Comparison of ENCODE assay signal across 8 cellular contexts in genomic region chr16:82169861-82170845, GRCh38. TPM values are rescaled to one million over a fixed set of nuclear protein-coding genes. Genes with fewer than 3 reads are reported as not detected.
DNase-seq lines count a peak whose midpoint lies in the region; ATAC-seq, FAIRE-seq and TF ChIP-seq lines count a peak whose summit lies in the region.

Gene MPHOSPH6 (minus strand): TSS chr16:82170224. CDS start chr16:82170175, 49 bp downstream.

- peak within 1 kb of the TSS; percentile 60 to 81 for H3K27ac ChIP-seq in liver (ENCODE audit: low read depth in 1 of 2, low read length in 2 of 2)

- no peaks in the 10 kb centered on the region for H3K9me3 ChIP-seq in liver (ENCODE audit: control insufficient read depth in 4 of 4, low read length in 3 of 4)

- WGBS in liver: 1% methylated on average over 89 of the region's 89 CpGs

- TF ChIP-seq CTCF in BJ (IDR thresholded peaks at IDR 0.05; ENCODE audit: insufficient read depth, low read depth, low read length) (peak; percentile 8; the same call in 1 of the 2 replicates), liver (IDR thresholded peaks at IDR 0.05; ENCODE audit: low read depth, low read length, missing input control) (no peak)

- peaks cover 8 to 18% (median 11%) of the 10 kb centered on the region in 4 donors for H3K4me1 ChIP-seq in liver (ENCODE audit: control insufficient read depth in 4 of 4, insufficient read depth in 4 of 4, low read length in 3 of 4)

- FAIRE-seq in GM19239 (lab: Jason Lieb, UNC): peak; percentile 75

- peaks cover 2% of the 10 kb centered on the region for H3K27me3 ChIP-seq in BJ (ENCODE audit: control insufficient read depth, insufficient read depth, low read length)
- H3K27me3 ChIP-seq in liver (ENCODE audit: control insufficient read depth in 4 of 4, insufficient read depth in 4 of 4, low read length in 3 of 4): peaks cover 0 to 2% (median 0%) of the 10 kb centered on the region in 4 donors

- TF ChIP-seq RAD21 in liver (IDR thresholded peaks at IDR 0.05): peak in 1 of 2 donors; percentile 3

- ATAC-seq in HG03442 (IDR thresholded peaks at IDR 0.05; ENCODE audit: unreplicated experiment): peak; percentile 93

- DNase-seq in BJ (ENCODE audit: low read depth) (peak; percentile 33), GM19239 (ENCODE audit: insufficient read length, low spot score) (peak; percentile 87), NCI-H69 (lab: John Stamatoyannopoulos, UW) (peak; percentile 91), dermis blood vessel endothelial cell (peak; percentile 96)
- peak; percentile 85 to 88 for DNase-seq in activated CD4-positive, alpha-beta T cell treated with anti-CD3 and anti-CD28 coated beads, Interleukin-2, amount 50 U/mL, for 4 hours
- peak; percentile 92 for DNase-seq in stimulated activated CD4-positive, alpha-beta T cell treated with anti-CD3 and anti-CD28 coated beads, Interleukin-4, amount 100 ng/mL, for 1 hour

- peak within 1 kb of the TSS; percentile 57 to 87 for H3K9ac ChIP-seq in liver (ENCODE audit: low read depth in 1 of 2, low read length in 2 of 2)

- POLR2A ChIA-PET in BJ (lab: Charles Lee): no interaction called here

- H3K36me3 ChIP-seq in BJ (ENCODE audit: control insufficient read depth, insufficient read depth, low read length) (no peaks in the 10 kb centered on the region), liver (ENCODE audit: control insufficient read depth in 4 of 4, insufficient read depth in 3 of 4, low read depth in 1 of 4, low read length in 3 of 4) (peaks cover 0 to 6% (median 1%) of the 10 kb centered on the region in 4 donors)

- H3K4me3 ChIP-seq in BJ (ENCODE audit: low read depth, low read length) (peak within 1 kb of the TSS; percentile 84), liver (ENCODE audit: low read depth in 1 of 3, low read length in 3 of 3) (peak within 1 kb of the TSS; percentile 34 to 93 (median 80))

- CTCF ChIA-PET in BJ (lab: Yijun Ruan, JAX): interaction anchor here (0.7 to 2.3 kb wide), 3 partner anchors 9 to 76 kb away, joined by 3 to 6 read pairs (median 4); no protein-coding TSS in a partner anchor

TF ChIP-seq in liver, 16 proteins besides CTCF, POLR2A, EP300 and RAD21:
- no peak for TF ChIP-seq TAF1 (conservative IDR thresholded peaks at IDR 0.05)
- TF ChIP-seq MAX (IDR thresholded peaks at IDR 0.05): peak; percentile 23
- no peak for TF ChIP-seq HNF4G (IDR thresholded peaks at IDR 0.05)
- TF ChIP-seq YY1 (IDR thresholded peaks at IDR 0.05): peak; percentile 71
- no peak for TF ChIP-seq ATF3 (IDR thresholded peaks at IDR 0.05)
- TF ChIP-seq REST (IDR thresholded peaks at IDR 0.05): no peak

RNA-seq across cellular contexts. Expression of gene MPHOSPH6, which starts in this region (rescaled TPM):
- polyA plus RNA-seq in BJ (2011; rRNA removed) (3.9 and 10.8 TPM in 2 replicates), liver (10 to 100 TPM in 1 of 2 donors, 1 to 10 TPM in 1; 7.3 to 12.4 TPM)
- polyA minus RNA-seq in BJ (2011; rRNA and poly(A)+ RNA removed): 1.8 and 1.9 TPM in 2 replicates
- total RNA-seq in dermis blood vessel endothelial cell (36.4 and 44.5 TPM in 2 replicates), liver (10 to 100 TPM; 10.1 to 15.1 TPM)

Comparison
In these comparisons a context has a peak if more than half of its experiments do, and no peak if none do; other contexts are left out.
1. Peak in every context shown above with its lines: DNase-seq, ATAC-seq, H3K4me3 ChIP-seq and H3K27ac ChIP-seq.
2. DNase-seq: peak in every context shown above with its lines; median percentile 96 in dermis blood vessel endothelial cell; 92 in stimulated activated CD4-positive, alpha-beta T cell treated with anti-CD3 and anti-CD28 coated beads, Interleukin-4, amount 100 ng/mL, for 1 hour; 91 in NCI-H69; 87 in GM19239; 86 in activated CD4-positive, alpha-beta T cell treated with anti-CD3 and anti-CD28 coated beads, Interleukin-2, amount 50 U/mL, for 4 hours; 33 in BJ.